In the genomic region with DNA sequence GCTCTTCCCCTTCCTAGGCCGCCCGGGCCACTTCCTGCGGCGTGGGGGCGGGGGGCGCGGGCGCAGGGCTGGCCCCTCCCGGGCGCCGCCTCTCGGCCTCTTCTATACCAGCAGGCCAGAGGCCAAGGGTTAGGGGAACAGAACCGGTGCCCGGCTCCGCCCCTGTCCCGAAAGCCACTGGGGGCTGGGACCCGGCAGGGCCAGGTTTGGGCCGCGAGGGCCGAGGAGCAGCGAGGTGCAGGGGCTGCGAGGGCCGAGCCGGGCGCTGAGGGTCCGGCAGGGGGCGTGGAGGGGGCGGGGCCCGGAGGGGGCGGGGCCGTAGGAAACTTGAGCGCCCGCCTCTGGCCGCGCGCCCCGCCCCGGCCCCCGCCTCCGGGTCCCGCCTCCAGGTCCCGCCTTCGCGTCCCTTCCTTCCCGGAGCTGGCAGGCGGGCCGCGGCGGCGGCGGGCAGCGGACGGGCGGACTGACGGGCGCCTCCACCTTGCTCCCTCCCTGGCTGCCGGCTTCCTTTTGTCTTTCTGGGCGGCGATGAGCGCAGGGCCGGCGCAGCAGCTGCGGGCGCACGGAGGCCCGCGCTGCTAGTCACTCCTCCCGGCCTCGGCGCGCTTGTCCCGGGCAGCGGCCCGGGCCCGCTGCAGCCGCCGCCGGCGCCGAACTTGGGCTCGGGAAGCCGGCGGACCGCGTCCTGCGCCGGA, we compare ENCODE assay signal across 8 cellular contexts. TPM values are rescaled to one million over a fixed set of nuclear protein-coding genes. Genes with fewer than 3 reads are reported as not detected.
A peak's percentile ranks its signal among the peaks of the same experiment; 100 is the strongest.
DNase-seq lines count a peak whose midpoint lies in the region; ATAC-seq and TF ChIP-seq lines count a peak whose summit lies in the region.

A gene (plus strand): TSS at position 426 of the 695 bp plus-strand sequence. CDS start 116,854 bp downstream, outside the sequence.

- no peaks in the 10 kb centered on the region for H3K27me3 ChIP-seq in liver (ENCODE audit: control insufficient read depth in 4 of 4, insufficient read depth in 4 of 4, low read length in 3 of 4)

- under 1% methylated on average over 87 of the region's 87 CpGs for WGBS in liver

- peak within 1 kb of the TSS; percentile 94 to 100 (median 97) for H3K4me3 ChIP-seq in liver (ENCODE audit: low read depth in 1 of 3, low read length in 3 of 3)

- TF ChIP-seq RAD21 in liver (IDR thresholded peaks at IDR 0.05), result peak; percentile 26 to 54

- in situ Hi-C loops in GM18951 (cut with MboI; ENCODE audit: low sequenced_read_pairs, unreplicated experiment), result loop anchor here (10.0 kb wide), 1 partner anchor 102 kb away; no protein-coding TSS in a partner anchor

- TF ChIP-seq POLR2A in GM18951 (IDR thresholded peaks at IDR 0.05; ENCODE audit: extremely low read depth, insufficient read depth, insufficient read length), result peak; percentile 63

- no peaks in the 10 kb centered on the region for H3K36me3 ChIP-seq in liver (ENCODE audit: control insufficient read depth in 4 of 4, insufficient read depth in 3 of 4, low read depth in 1 of 4, low read length in 3 of 4)

- H3K9ac ChIP-seq in liver (ENCODE audit: low read depth in 1 of 2, low read length in 2 of 2), result peak within 1 kb of the TSS; percentile 86 to 87

- peak within 1 kb of the TSS; percentile 95 to 97 for H3K27ac ChIP-seq in liver (ENCODE audit: low read depth in 1 of 2, low read length in 2 of 2)

- DNase-seq in Ammon's horn (ENCODE audit: low spot score) (peak; percentile 85), NCI-H526 (lab: John Stamatoyannopoulos, UW) (peak; percentile 63 to 93), dermis microvascular lymphatic vessel endothelial cell (ENCODE audit: low read depth in 2 of 2) (peak; percentile 39 to 90)
- DNase-seq in activated CD4-positive, alpha-beta T cell treated with anti-CD3 and anti-CD28 coated beads, Interleukin-2, amount 50 U/mL, for 24 hours (ENCODE audit: low read depth in 1 of 2, low spot score in 1 of 2), result peak; percentile 59 to 67
- DNase-seq in stimulated activated CD4-positive, alpha-beta T cell treated with anti-CD3 and anti-CD28 coated beads, Interleukin-4, amount 100 ng/mL, for 4 hours, result peak; percentile 72 to 82

- peak; percentile 83 for ATAC-seq in HG03175 (IDR thresholded peaks at IDR 0.05; ENCODE audit: unreplicated experiment)

- TF ChIP-seq CTCF in liver (IDR thresholded peaks at IDR 0.05; ENCODE audit: low read depth, low read length, missing input control), result peak; percentile 60

- peaks cover 12 to 56% (median 41%) of the 10 kb centered on the region in 4 donors for H3K4me1 ChIP-seq in liver (ENCODE audit: control insufficient read depth in 4 of 4, insufficient read depth in 4 of 4, low read length in 3 of 4)

- H3K9me3 ChIP-seq in liver (ENCODE audit: control insufficient read depth in 4 of 4, low read length in 3 of 4), result no peaks in the 10 kb centered on the region

TF ChIP-seq in liver, 16 proteins besides CTCF, POLR2A, EP300 and RAD21:
- TF ChIP-seq RXRA (IDR thresholded peaks at IDR 0.05) (peak; percentile 36 to 56), NR2F2 (IDR thresholded peaks at IDR 0.05) (peak; percentile 64), JUND (IDR thresholded peaks at IDR 0.05) (no peak), SP1 (IDR thresholded peaks at IDR 0.05) (peak; percentile 71), HNF4A (conservative IDR thresholded peaks at IDR 0.05) (peak; percentile 52 to 70), GABPA (IDR thresholded peaks at IDR 0.05 in 1 of 2, conservative IDR thresholded peaks at IDR 0.05 in 1 of 2) (peak in 1 of 2 donors; percentile 24), EGR1 (IDR thresholded peaks at IDR 0.05; ENCODE audit: low read depth in 2 of 2) (peak; percentile 10 to 25), TAF1 (conservative IDR thresholded peaks at IDR 0.05) (no peak), FOXA1 (IDR thresholded peaks at IDR 0.05) (no peak), FOXA2 (IDR thresholded peaks at IDR 0.05) (no peak), YY1 (IDR thresholded peaks at IDR 0.05) (peak; percentile 36), HNF4G (IDR thresholded peaks at IDR 0.05) (peak; percentile 20)
- TF ChIP-seq, protein P1, sequence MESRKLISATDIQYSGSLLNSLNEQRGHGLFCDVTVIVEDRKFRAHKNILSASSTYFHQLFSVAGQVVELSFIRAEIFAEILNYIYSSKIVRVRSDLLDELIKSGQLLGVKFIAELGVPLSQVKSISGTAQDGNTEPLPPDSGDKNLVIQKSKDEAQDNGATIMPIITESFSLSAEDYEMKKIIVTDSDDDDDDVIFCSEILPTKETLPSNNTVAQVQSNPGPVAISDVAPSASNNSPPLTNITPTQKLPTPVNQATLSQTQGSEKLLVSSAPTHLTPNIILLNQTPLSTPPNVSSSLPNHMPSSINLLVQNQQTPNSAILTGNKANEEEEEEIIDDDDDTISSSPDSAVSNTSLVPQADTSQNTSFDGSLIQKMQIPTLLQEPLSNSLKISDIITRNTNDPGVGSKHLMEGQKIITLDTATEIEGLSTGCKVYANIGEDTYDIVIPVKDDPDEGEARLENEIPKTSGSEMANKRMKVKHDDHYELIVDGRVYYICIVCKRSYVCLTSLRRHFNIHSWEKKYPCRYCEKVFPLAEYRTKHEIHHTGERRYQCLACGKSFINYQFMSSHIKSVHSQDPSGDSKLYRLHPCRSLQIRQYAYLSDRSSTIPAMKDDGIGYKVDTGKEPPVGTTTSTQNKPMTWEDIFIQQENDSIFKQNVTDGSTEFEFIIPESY (IDR thresholded peaks at IDR 0.05), result no peak
- TF ChIP-seq, protein P2, sequence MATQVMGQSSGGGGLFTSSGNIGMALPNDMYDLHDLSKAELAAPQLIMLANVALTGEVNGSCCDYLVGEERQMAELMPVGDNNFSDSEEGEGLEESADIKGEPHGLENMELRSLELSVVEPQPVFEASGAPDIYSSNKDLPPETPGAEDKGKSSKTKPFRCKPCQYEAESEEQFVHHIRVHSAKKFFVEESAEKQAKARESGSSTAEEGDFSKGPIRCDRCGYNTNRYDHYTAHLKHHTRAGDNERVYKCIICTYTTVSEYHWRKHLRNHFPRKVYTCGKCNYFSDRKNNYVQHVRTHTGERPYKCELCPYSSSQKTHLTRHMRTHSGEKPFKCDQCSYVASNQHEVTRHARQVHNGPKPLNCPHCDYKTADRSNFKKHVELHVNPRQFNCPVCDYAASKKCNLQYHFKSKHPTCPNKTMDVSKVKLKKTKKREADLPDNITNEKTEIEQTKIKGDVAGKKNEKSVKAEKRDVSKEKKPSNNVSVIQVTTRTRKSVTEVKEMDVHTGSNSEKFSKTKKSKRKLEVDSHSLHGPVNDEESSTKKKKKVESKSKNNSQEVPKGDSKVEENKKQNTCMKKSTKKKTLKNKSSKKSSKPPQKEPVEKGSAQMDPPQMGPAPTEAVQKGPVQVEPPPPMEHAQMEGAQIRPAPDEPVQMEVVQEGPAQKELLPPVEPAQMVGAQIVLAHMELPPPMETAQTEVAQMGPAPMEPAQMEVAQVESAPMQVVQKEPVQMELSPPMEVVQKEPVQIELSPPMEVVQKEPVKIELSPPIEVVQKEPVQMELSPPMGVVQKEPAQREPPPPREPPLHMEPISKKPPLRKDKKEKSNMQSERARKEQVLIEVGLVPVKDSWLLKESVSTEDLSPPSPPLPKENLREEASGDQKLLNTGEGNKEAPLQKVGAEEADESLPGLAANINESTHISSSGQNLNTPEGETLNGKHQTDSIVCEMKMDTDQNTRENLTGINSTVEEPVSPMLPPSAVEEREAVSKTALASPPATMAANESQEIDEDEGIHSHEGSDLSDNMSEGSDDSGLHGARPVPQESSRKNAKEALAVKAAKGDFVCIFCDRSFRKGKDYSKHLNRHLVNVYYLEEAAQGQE (IDR thresholded peaks at IDR 0.05), result peak; percentile 26
- TF ChIP-seq, protein P3, sequence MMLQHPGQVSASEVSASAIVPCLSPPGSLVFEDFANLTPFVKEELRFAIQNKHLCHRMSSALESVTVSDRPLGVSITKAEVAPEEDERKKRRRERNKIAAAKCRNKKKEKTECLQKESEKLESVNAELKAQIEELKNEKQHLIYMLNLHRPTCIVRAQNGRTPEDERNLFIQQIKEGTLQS (IDR thresholded peaks at IDR 0.05), result no peak
- TF ChIP-seq, protein P4, sequence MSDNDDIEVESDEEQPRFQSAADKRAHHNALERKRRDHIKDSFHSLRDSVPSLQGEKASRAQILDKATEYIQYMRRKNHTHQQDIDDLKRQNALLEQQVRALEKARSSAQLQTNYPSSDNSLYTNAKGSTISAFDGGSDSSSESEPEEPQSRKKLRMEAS (IDR thresholded peaks at IDR 0.05), result peak; percentile 37
TF ChIP-seq in liver: peak in this region for 10.

RNA-seq across cellular contexts. Expression of the gene that starts here (rescaled TPM):
- 34.3 and 45.3 TPM in 2 replicates for total RNA-seq in dermis microvascular lymphatic vessel endothelial cell
- total RNA-seq in liver, result 10 to 100 TPM; 17.3 to 18.1 TPM
- polyA plus RNA-seq in liver, result 10 to 100 TPM; 27.7 to 27.9 TPM

Comparison
In these comparisons a context has a peak if more than half of its experiments do, and no peak if none do; other contexts are left out.
1. Peak in every context shown above with its lines: DNase-seq, ATAC-seq, H3K4me3 ChIP-seq and H3K27ac ChIP-seq.